Comparison of ENCODE assay signal across 3 cellular contexts in genomic region chr20:2402271-2402980, GRCh38.
TF ChIP-seq lines count a peak whose summit lies in the region.

No MANE protein-coding gene starts in this region.

TF ChIP-seq in IMR-90, 13 proteins besides CTCF, POLR2A, EP300 and RAD21:
- TF ChIP-seq BHLHE40 (IDR thresholded peaks at IDR 0.05; ENCODE audit: low read depth, low read length) (no peak), SMC3 (IDR thresholded peaks at IDR 0.05; ENCODE audit: low read depth, low read length) (peak; percentile 42; the same call in 1 of the 2 replicates)

TF ChIP-seq in WTC11, 78 proteins besides CTCF, POLR2A, EP300 and RAD21:
- TF ChIP-seq, protein P1, sequence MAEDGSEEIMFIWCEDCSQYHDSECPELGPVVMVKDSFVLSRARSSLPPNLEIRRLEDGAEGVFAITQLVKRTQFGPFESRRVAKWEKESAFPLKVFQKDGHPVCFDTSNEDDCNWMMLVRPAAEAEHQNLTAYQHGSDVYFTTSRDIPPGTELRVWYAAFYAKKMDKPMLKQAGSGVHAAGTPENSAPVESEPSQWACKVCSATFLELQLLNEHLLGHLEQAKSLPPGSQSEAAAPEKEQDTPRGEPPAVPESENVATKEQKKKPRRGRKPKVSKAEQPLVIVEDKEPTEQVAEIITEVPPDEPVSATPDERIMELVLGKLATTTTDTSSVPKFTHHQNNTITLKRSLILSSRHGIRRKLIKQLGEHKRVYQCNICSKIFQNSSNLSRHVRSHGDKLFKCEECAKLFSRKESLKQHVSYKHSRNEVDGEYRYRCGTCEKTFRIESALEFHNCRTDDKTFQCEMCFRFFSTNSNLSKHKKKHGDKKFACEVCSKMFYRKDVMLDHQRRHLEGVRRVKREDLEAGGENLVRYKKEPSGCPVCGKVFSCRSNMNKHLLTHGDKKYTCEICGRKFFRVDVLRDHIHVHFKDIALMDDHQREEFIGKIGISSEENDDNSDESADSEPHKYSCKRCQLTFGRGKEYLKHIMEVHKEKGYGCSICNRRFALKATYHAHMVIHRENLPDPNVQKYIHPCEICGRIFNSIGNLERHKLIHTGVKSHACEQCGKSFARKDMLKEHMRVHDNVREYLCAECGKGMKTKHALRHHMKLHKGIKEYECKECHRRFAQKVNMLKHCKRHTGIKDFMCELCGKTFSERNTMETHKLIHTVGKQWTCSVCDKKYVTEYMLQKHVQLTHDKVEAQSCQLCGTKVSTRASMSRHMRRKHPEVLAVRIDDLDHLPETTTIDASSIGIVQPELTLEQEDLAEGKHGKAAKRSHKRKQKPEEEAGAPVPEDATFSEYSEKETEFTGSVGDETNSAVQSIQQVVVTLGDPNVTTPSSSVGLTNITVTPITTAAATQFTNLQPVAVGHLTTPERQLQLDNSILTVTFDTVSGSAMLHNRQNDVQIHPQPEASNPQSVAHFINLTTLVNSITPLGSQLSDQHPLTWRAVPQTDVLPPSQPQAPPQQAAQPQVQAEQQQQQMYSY (CRISPR knock-in tag; IDR thresholded peaks at IDR 0.05), result no peak
- TF ChIP-seq TCF7 (CRISPR knock-in tag; IDR thresholded peaks at IDR 0.05; ENCODE audit: low read depth) (no peak), IRF1 (CRISPR knock-in tag; IDR thresholded peaks at IDR 0.05) (no peak), ZNF121 (CRISPR knock-in tag; IDR thresholded peaks at IDR 0.05) (no peak), RELA (CRISPR knock-in tag; IDR thresholded peaks at IDR 0.05; ENCODE audit: borderline replicate concordance) (no peak), ATF1 (CRISPR knock-in tag; IDR thresholded peaks at IDR 0.05) (no peak), NR1H2 (CRISPR knock-in tag; IDR thresholded peaks at IDR 0.05) (no peak)
- TF ChIP-seq, protein P2, sequence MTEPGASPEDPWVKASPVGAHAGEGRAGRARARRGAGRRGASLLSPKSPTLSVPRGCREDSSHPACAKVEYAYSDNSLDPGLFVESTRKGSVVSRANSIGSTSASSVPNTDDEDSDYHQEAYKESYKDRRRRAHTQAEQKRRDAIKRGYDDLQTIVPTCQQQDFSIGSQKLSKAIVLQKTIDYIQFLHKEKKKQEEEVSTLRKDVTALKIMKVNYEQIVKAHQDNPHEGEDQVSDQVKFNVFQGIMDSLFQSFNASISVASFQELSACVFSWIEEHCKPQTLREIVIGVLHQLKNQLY (CRISPR knock-in tag; IDR thresholded peaks at IDR 0.05), result no peak
- TF ChIP-seq, protein P3, sequence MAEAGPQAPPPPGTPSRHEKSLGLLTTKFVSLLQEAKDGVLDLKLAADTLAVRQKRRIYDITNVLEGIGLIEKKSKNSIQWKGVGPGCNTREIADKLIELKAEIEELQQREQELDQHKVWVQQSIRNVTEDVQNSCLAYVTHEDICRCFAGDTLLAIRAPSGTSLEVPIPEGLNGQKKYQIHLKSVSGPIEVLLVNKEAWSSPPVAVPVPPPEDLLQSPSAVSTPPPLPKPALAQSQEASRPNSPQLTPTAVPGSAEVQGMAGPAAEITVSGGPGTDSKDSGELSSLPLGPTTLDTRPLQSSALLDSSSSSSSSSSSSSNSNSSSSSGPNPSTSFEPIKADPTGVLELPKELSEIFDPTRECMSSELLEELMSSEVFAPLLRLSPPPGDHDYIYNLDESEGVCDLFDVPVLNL (CRISPR knock-in tag; IDR thresholded peaks at IDR 0.05; ENCODE audit: borderline replicate concordance, low read depth), result no peak

TF ChIP-seq in liver, 16 proteins besides CTCF, POLR2A, EP300 and RAD21:
- TF ChIP-seq EGR1 (IDR thresholded peaks at IDR 0.05; ENCODE audit: low read depth in 2 of 2), result no peak
- no peak for TF ChIP-seq JUND (IDR thresholded peaks at IDR 0.05)
- no peak for TF ChIP-seq ZBTB33 (IDR thresholded peaks at IDR 0.05)
- no peak for TF ChIP-seq GABPA (IDR thresholded peaks at IDR 0.05 in 1 of 2, conservative IDR thresholded peaks at IDR 0.05 in 1 of 2)
- TF ChIP-seq, protein P4, sequence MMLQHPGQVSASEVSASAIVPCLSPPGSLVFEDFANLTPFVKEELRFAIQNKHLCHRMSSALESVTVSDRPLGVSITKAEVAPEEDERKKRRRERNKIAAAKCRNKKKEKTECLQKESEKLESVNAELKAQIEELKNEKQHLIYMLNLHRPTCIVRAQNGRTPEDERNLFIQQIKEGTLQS (IDR thresholded peaks at IDR 0.05), result no peak
- no peak for TF ChIP-seq NR2F2 (IDR thresholded peaks at IDR 0.05)
- no peak for TF ChIP-seq FOXA1 (IDR thresholded peaks at IDR 0.05)
- TF ChIP-seq REST (IDR thresholded peaks at IDR 0.05), result no peak
- TF ChIP-seq FOXA2 (IDR thresholded peaks at IDR 0.05), result no peak
- no peak for TF ChIP-seq YY1 (IDR thresholded peaks at IDR 0.05)
- TF ChIP-seq HNF4G (IDR thresholded peaks at IDR 0.05), result no peak
- TF ChIP-seq SP1 (IDR thresholded peaks at IDR 0.05), result no peak
- no peak for TF ChIP-seq MAX (IDR thresholded peaks at IDR 0.05)
